Comparison of ENCODE assay signal across 8 cellular contexts in genomic region chr20:8132632-8133587, GRCh38. TPM values are rescaled to one million over a fixed set of nuclear protein-coding genes. Genes with fewer than 3 reads are reported as not detected.
DNase-seq lines count a peak whose midpoint lies in the region; ATAC-seq and TF ChIP-seq lines count a peak whose summit lies in the region.

No MANE protein-coding gene starts in this region.

- H3K4me1 ChIP-seq in effector memory CD4-positive, alpha-beta T cell (ENCODE audit: control insufficient read depth, insufficient read depth, low read length, poor library complexity, severe bottlenecking) = peaks cover 2% of the 10 kb centered on the region
- peaks cover 9% of the 10 kb centered on the region for H3K4me1 ChIP-seq in thymus (ENCODE audit: control insufficient read depth, insufficient read depth, low read length)

- H3K9me3 ChIP-seq in effector memory CD4-positive, alpha-beta T cell (ENCODE audit: control insufficient read depth, low read length) = no peaks in the 10 kb centered on the region
- H3K9me3 ChIP-seq in thymus (ENCODE audit: control insufficient read depth) = no peaks in the 10 kb centered on the region

- ATAC-seq in SK-N-SH treated with all-trans-retinoic acid at 6 μM for 48 hours = peak; percentile 39
- no peak for ATAC-seq in HG03135 (IDR thresholded peaks at IDR 0.05; ENCODE audit: unreplicated experiment)

- H3K4me3 ChIP-seq in effector memory CD4-positive, alpha-beta T cell (ENCODE audit: insufficient read depth, low read depth, low read length, poor library complexity, severe bottlenecking) = peak overlapping the region; percentile 58
- peak overlapping the region; percentile 79 for H3K4me3 ChIP-seq in thymus (ENCODE audit: low read length)

- no peaks in the 10 kb centered on the region for H3K27me3 ChIP-seq in effector memory CD4-positive, alpha-beta T cell (replicated peaks; ENCODE audit: control insufficient read depth, insufficient read depth, low read length, poor library complexity, severe bottlenecking)
- H3K27me3 ChIP-seq in thymus (ENCODE audit: control insufficient read depth, insufficient read depth) = no peaks in the 10 kb centered on the region

- H3K27ac ChIP-seq in effector memory CD4-positive, alpha-beta T cell (ENCODE audit: insufficient read depth, low read length, poor library complexity, severe bottlenecking) = peak overlapping the region; percentile 22
- no peak overlapping the region for H3K27ac ChIP-seq in thymus (ENCODE audit: low read depth)

- H3K36me3 ChIP-seq in effector memory CD4-positive, alpha-beta T cell (ENCODE audit: control insufficient read depth, insufficient read depth, low read length) = no peaks in the 10 kb centered on the region
- H3K36me3 ChIP-seq in thymus (ENCODE audit: control insufficient read depth, insufficient read depth) = no peaks in the 10 kb centered on the region

- 1% methylated on average over 53 of the region's 53 CpGs for WGBS in thymus

- DNase-seq in NCI-H1694 treated with DMSO at 0.1 percent for 48 hours (lab: John Stamatoyannopoulos, UW) (peak; percentile 17), NCI-H1694 (lab: John Stamatoyannopoulos, UW) (no peak), mesenteric fat pad (ENCODE audit: low spot score) (peak; percentile 89), middle frontal gyrus (ENCODE audit: extremely low spot score, low spot score) (no peak)
- DNase-seq in effector memory CD4-positive, alpha-beta T cell = peak in 2 of 3 donors; percentile 13 to 25

TF ChIP-seq in SK-N-SH treated with all-trans-retinoic acid at 6 μM for 48 hours, 23 proteins besides CTCF, POLR2A, EP300 and RAD21:
- TF ChIP-seq ZFP30 (CRISPR knock-in tag; IDR thresholded peaks at IDR 0.05) (no peak), TOX (CRISPR knock-in tag; IDR thresholded peaks at IDR 0.05; ENCODE audit: borderline replicate concordance) (no peak), ISL1 (CRISPR knock-in tag; IDR thresholded peaks at IDR 0.05) (no peak), OSR1 (CRISPR knock-in tag; IDR thresholded peaks at IDR 0.05) (no peak), PATZ1 (CRISPR knock-in tag; IDR thresholded peaks at IDR 0.05; ENCODE audit: borderline replicate concordance) (no peak), ZNF8 (CRISPR knock-in tag; IDR thresholded peaks at IDR 0.05) (no peak), PPARA (CRISPR knock-in tag; IDR thresholded peaks at IDR 0.05; ENCODE audit: borderline replicate concordance) (no peak), CSRNP3 (CRISPR knock-in tag; IDR thresholded peaks at IDR 0.05) (no peak), ESRRG (CRISPR knock-in tag; IDR thresholded peaks at IDR 0.05) (no peak), CREB5 (CRISPR knock-in tag; IDR thresholded peaks at IDR 0.05; ENCODE audit: low read depth) (no peak), SNAI2 (CRISPR knock-in tag; IDR thresholded peaks at IDR 0.05) (no peak), BACH2 (CRISPR knock-in tag; IDR thresholded peaks at IDR 0.05; ENCODE audit: borderline replicate concordance) (no peak), GLIS3 (CRISPR knock-in tag; IDR thresholded peaks at IDR 0.05) (no peak)

RNA-seq across cellular contexts. Expression of gene PLCB1, which starts 0.8 kb away (rescaled TPM):
- total RNA-seq in mesenteric fat pad = 16.9 TPM
- polyA plus RNA-seq in thymus = 4.1 TPM

Comparison
In these comparisons a context has a peak if more than half of its experiments do, and no peak if none do; other contexts are left out.
1. DNase-seq: peak in NCI-H1694 treated with DMSO at 0.1 percent for 48 hours (single experiment), effector memory CD4-positive, alpha-beta T cell (2 of 3) and mesenteric fat pad (single experiment); none in NCI-H1694 (single experiment) and middle frontal gyrus (single experiment).